Comparison of ENCODE assay signal across 14 cellular contexts in genomic region chr10:78350286-78350685, GRCh38.
"Had no signal": no experiment of that assay in that cellular context is flagged by ENCODE, and none has a peak within 500 bp of the region (broad histone marks: within the 10 kb centered on the region; RNA-seq: fewer than 3 reads in every experiment).

No MANE protein-coding gene starts in this region.

- H3K36me3 ChIP-seq: neutrophil, right atrium auricular region, tibial artery had no signal

- H3K79me2 ChIP-seq: hepatocyte had no signal

- H3K27me3 ChIP-seq: hepatocyte, right atrium auricular region, tibial artery had no signal

- DNase-seq: central memory CD4-positive, alpha-beta T cell; effector CD4-positive, alpha-beta T cell; foreskin melanocyte; naive B cell; stimulated activated CD4-positive, alpha-beta T cell treated with anti-CD3 and anti-CD28 coated beads, Interleukin-4, amount 100 ng/mL, for 1 hour; stimulated activated CD8-positive, alpha-beta memory T cell treated with anti-CD3 and anti-CD28 coated beads, Interleukin-4, amount 100 ng/mL, for 48 hours; stimulated activated naive CD8-positive, alpha-beta T cell treated with anti-CD3 and anti-CD28 coated beads, Interleukin-15, Interleukin-2, amounts not matched to agents 100 U/mL and 50 U/mL, for 24 hours had no signal

- H3K27ac ChIP-seq: coronary artery, hepatocyte, neutrophil, right atrium auricular region, tibial artery had no signal

- H3K4me3 ChIP-seq: coronary artery, hepatocyte, right atrium auricular region, smooth muscle cell, tibial artery had no signal

- H3K4me1 ChIP-seq: tibial artery had no signal

- H3K9me3 ChIP-seq: neutrophil, right atrium auricular region, tibial artery had no signal

- ATAC-seq: stimulated activated effector memory CD8-positive, alpha-beta T cell treated with anti-CD3 and anti-CD28 coated beads, Interleukin-12 subunit alpha, Interleukin-12 subunit beta, amount 100 ng/mL, for 72 hours; stimulated activated naive CD8-positive, alpha-beta T cell treated with anti-CD3 and anti-CD28 coated beads, Interleukin-15, Interleukin-2, amounts not matched to agents 100 U/mL and 50 U/mL, for 24 hours had no signal

- H3K4me2 ChIP-seq: hepatocyte, smooth muscle cell had no signal

- H2AFZ ChIP-seq: hepatocyte had no signal
